Comparison of ENCODE assay signal across 1 cellular context in genomic region chr2:233355916-233356315, GRCh38.
TF ChIP-seq lines count a peak whose summit lies in the region.

No MANE protein-coding gene starts in this region.

TF ChIP-seq in HepG2, 621 proteins besides CTCF, POLR2A, EP300 and RAD21:
- TF ChIP-seq, protein P1, sequence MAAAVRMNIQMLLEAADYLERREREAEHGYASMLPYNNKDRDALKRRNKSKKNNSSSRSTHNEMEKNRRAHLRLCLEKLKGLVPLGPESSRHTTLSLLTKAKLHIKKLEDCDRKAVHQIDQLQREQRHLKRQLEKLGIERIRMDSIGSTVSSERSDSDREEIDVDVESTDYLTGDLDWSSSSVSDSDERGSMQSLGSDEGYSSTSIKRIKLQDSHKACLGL (CRISPR knock-in tag; IDR thresholded peaks at IDR 0.05), result no peak
- TF ChIP-seq TBX2 (CRISPR knock-in tag; IDR thresholded peaks at IDR 0.05; ENCODE audit: borderline replicate concordance), result peak; percentile 2; the same call in 1 of the 2 replicates
- TF ChIP-seq HOXA9 (CRISPR knock-in tag; IDR thresholded peaks at IDR 0.05; ENCODE audit: borderline replicate concordance), result no peak
- TF ChIP-seq MAZ (IDR thresholded peaks at IDR 0.05; ENCODE audit: borderline replicate concordance, low read depth, low read length), result no peak
- TF ChIP-seq MAZ (CRISPR knock-in tag; IDR thresholded peaks at IDR 0.05; ENCODE audit: low read depth), result peak; percentile 24; the same call in 1 of the 2 replicates
- TF ChIP-seq, protein P2, sequence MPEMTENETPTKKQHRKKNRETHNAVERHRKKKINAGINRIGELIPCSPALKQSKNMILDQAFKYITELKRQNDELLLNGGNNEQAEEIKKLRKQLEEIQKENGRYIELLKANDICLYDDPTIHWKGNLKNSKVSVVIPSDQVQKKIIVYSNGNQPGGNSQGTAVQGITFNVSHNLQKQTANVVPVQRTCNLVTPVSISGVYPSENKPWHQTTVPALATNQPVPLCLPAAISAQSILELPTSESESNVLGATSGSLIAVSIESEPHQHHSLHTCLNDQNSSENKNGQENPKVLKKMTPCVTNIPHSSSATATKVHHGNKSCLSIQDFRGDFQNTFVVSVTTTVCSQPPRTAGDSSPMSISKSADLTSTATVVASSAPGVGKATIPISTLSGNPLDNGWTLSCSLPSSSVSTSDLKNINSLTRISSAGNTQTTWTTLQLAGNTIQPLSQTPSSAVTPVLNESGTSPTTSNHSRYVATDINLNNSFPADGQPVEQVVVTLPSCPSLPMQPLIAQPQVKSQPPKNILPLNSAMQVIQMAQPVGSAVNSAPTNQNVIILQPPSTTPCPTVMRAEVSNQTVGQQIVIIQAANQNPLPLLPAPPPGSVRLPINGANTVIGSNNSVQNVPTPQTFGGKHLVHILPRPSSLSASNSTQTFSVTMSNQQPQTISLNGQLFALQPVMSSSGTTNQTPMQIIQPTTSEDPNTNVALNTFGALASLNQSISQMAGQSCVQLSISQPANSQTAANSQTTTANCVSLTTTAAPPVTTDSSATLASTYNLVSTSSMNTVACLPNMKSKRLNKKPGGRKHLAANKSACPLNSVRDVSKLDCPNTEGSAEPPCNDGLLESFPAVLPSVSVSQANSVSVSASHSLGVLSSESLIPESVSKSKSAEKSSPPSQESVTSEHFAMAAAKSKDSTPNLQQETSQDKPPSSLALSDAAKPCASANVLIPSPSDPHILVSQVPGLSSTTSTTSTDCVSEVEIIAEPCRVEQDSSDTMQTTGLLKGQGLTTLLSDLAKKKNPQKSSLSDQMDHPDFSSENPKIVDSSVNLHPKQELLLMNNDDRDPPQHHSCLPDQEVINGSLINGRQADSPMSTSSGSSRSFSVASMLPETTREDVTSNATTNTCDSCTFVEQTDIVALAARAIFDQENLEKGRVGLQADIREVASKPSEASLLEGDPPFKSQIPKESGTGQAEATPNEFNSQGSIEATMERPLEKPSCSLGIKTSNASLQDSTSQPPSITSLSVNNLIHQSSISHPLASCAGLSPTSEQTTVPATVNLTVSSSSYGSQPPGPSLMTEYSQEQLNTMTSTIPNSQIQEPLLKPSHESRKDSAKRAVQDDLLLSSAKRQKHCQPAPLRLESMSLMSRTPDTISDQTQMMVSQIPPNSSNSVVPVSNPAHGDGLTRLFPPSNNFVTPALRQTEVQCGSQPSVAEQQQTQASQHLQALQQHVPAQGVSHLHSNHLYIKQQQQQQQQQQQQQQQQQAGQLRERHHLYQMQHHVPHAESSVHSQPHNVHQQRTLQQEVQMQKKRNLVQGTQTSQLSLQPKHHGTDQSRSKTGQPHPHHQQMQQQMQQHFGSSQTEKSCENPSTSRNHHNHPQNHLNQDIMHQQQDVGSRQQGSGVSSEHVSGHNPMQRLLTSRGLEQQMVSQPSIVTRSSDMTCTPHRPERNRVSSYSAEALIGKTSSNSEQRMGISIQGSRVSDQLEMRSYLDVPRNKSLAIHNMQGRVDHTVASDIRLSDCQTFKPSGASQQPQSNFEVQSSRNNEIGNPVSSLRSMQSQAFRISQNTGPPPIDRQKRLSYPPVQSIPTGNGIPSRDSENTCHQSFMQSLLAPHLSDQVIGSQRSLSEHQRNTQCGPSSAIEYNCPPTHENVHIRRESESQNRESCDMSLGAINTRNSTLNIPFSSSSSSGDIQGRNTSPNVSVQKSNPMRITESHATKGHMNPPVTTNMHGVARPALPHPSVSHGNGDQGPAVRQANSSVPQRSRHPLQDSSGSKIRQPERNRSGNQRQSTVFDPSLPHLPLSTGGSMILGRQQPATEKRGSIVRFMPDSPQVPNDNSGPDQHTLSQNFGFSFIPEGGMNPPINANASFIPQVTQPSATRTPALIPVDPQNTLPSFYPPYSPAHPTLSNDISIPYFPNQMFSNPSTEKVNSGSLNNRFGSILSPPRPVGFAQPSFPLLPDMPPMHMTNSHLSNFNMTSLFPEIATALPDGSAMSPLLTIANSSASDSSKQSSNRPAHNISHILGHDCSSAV (CRISPR knock-in tag; IDR thresholded peaks at IDR 0.05; ENCODE audit: borderline replicate concordance), result no peak
- no peak for TF ChIP-seq ZNF790 (CRISPR knock-in tag; IDR thresholded peaks at IDR 0.05; ENCODE audit: borderline replicate concordance)
- no peak for TF ChIP-seq ELF3 (CRISPR knock-in tag; IDR thresholded peaks at IDR 0.05)
